Comparison of ENCODE assay signal across 20 cellular contexts in genomic region chr15:100180921-100181320, GRCh38.
A peak's percentile ranks its signal among the peaks of the same experiment; 100 is the strongest.
DNase-seq lines count a peak whose midpoint lies in the region; ATAC-seq, FAIRE-seq and TF ChIP-seq lines count a peak whose summit lies in the region.
"Had no signal": no experiment of that assay in that cellular context is flagged by ENCODE, and none has a peak within 500 bp of the region (broad histone marks: within the 10 kb centered on the region; RNA-seq: fewer than 3 reads in every experiment).

No MANE protein-coding gene starts in this region.

- H3K4me1 Mint-ChIP-seq in activated CD8-positive, alpha-beta memory T cell treated with anti-CD3 and anti-CD28 coated beads, Interleukin-2, amount 10 ng/mL, durations not matched to agents 7 days and 5 days: no peaks in the 10 kb centered on the region
- H3K4me1 Mint-ChIP-seq: CD8-positive, alpha-beta memory T cell; H9 had no signal

- peaks cover 10% of the 10 kb centered on the region for H3K27me3 Mint-ChIP-seq in activated CD8-positive, alpha-beta memory T cell treated with anti-CD3 and anti-CD28 coated beads, Interleukin-2, amount 10 ng/mL, durations not matched to agents 7 days and 5 days
- H3K27me3 Mint-ChIP-seq: CD8-positive, alpha-beta memory T cell had no signal

- intact Hi-C loops in posterior cingulate gyrus (cut with DNase I): no loop called here

- peaks cover 1% of the 10 kb centered on the region for H3K36me3 Mint-ChIP-seq in activated CD8-positive, alpha-beta memory T cell treated with anti-CD3 and anti-CD28 coated beads, Interleukin-2, amount 10 ng/mL, durations not matched to agents 7 days and 5 days

- no peak overlapping the region for H3K4me3 Mint-ChIP-seq in activated CD8-positive, alpha-beta memory T cell treated with anti-CD3 and anti-CD28 coated beads, Interleukin-2, amount 10 ng/mL, durations not matched to agents 7 days and 5 days
- H3K4me3 Mint-ChIP-seq: CD4-positive, CD25-positive, alpha-beta regulatory T cell; CD8-positive, alpha-beta memory T cell; H9 had no signal

- DNase-seq in activated CD8-positive, alpha-beta memory T cell treated with anti-CD3 and anti-CD28 coated beads, Interleukin-2, amount 10 ng/mL, durations not matched to agents 7 days and 5 days: peak; percentile 11
- no peak for DNase-seq in activated CD8-positive, alpha-beta memory T cell treated with anti-CD3 and anti-CD28 coated beads, Interleukin-2, amount 50 U/mL, for 4 hours
- DNase-seq in NB4 (ENCODE audit: low read depth) (peak; percentile 83), left lobe of liver (ENCODE audit: low spot score) (peak; percentile 7), posterior cingulate gyrus (no peak), RCC 7860 (ENCODE audit: low spot score) (no peak)
- DNase-seq: 8988T; C1 segment of cervical spinal cord; CD4-positive, CD25-positive, alpha-beta regulatory T cell; CD8-positive, alpha-beta memory T cell; COR-L47; DMS 273 treated with DMSO at 0.1 percent for 48 hours; DMS53; DND-41; EL; H9 had no signal

- H3K27ac Mint-ChIP-seq in activated CD8-positive, alpha-beta memory T cell treated with anti-CD3 and anti-CD28 coated beads, Interleukin-2, amount 10 ng/mL, durations not matched to agents 7 days and 5 days: no peak overlapping the region
- H3K27ac Mint-ChIP-seq: CD4-positive, CD25-positive, alpha-beta regulatory T cell; CD8-positive, alpha-beta memory T cell; H9 had no signal

- H3K9me3 Mint-ChIP-seq in activated CD8-positive, alpha-beta memory T cell treated with anti-CD3 and anti-CD28 coated beads, Interleukin-2, amount 10 ng/mL, durations not matched to agents 7 days and 5 days (ENCODE audit: low read depth): peaks cover 4% of the 10 kb centered on the region
- H3K9me3 Mint-ChIP-seq: H9 had no signal

- TF ChIP-seq CTCF in NB4 (IDR thresholded peaks at IDR 0.05; ENCODE audit: low read depth, low read length): no peak

- no peak overlapping the region for H3K4me3 ChIP-seq in NB4 (ENCODE audit: low read depth, low read length)
- H3K4me3 ChIP-seq: GM12878 had no signal

- no peak for FAIRE-seq in RCC 7860 (lab: Jason Lieb, UNC)
- FAIRE-seq: GM12878, GM19239, H1 had no signal

- ATAC-seq in activated CD8-positive, alpha-beta memory T cell treated with anti-CD3 and anti-CD28 coated beads, Interleukin-2, amount 10 ng/mL, durations not matched to agents 7 days and 5 days: no peak
- no peak for ATAC-seq in left lobe of liver
- ATAC-seq in HG03025 (IDR thresholded peaks at IDR 0.05; ENCODE audit: low FRiP score, unreplicated experiment): no peak
- ATAC-seq: GM12878 had no signal

- CTCF ChIA-PET in activated CD8-positive, alpha-beta memory T cell treated with anti-CD3 and anti-CD28 coated beads, Interleukin-2, amount 10 ng/mL, durations not matched to agents 7 days and 5 days (lab: Charles Lee): no interaction called here

- no peak for TF ChIP-seq POLR2A in NB4 (IDR thresholded peaks at IDR 0.05; ENCODE audit: extremely low read depth, insufficient read length)

Comparison
In these comparisons a context has a peak if more than half of its experiments do, and no peak if none do; other contexts are left out.
1. DNase-seq: peak in activated CD8-positive, alpha-beta memory T cell treated with anti-CD3 and anti-CD28 coated beads, Interleukin-2, amount 10 ng/mL, durations not matched to agents 7 days and 5 days (single experiment), NB4 (single experiment) and left lobe of liver (single experiment); none in activated CD8-positive, alpha-beta memory T cell treated with anti-CD3 and anti-CD28 coated beads, Interleukin-2, amount 50 U/mL, for 4 hours (single experiment), posterior cingulate gyrus (0 of 10) and RCC 7860 (single experiment).